13 cellular contexts compared by ENCODE assay signal in the genomic region with DNA sequence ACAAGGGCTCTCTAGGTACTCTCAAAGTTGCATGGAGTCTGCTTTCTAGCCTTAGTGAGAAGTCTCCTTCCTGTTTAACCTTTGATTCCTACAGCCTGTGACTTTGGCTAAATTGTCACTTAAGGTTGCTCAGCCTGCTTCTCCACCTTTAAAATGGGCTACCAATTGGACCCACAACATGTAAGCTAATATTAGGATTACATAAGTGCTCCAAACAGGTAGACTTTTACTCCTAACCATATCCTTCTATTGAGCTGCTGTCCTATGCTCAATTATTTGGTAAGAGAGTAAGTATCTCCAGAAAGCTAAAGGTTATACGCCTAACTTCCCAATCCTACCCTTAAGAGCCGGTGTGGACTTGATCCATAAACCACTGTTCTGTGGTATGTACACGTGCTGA. TPM values are rescaled to one million over a fixed set of nuclear protein-coding genes. Genes with fewer than 3 reads are reported as not detected.
DNase-seq lines count a peak whose midpoint lies in the region; ATAC-seq, FAIRE-seq and TF ChIP-seq lines count a peak whose summit lies in the region.
"Had no signal": no experiment of that assay in that cellular context is flagged by ENCODE, and none has a peak within 500 bp of the region (broad histone marks: within the 10 kb centered on the region; RNA-seq: fewer than 3 reads in every experiment).

No MANE protein-coding gene starts in this region.

- peaks cover 37 to 54% (median 50%) of the 10 kb centered on the region in 11 experiments for H3K36me3 ChIP-seq in BLaER1 treated with 17β-estradiol and CSF1 and Interleukin-3, amounts not matched to agents 10 nM and 100 nM
- H3K36me3 ChIP-seq in H1 (ENCODE audit: control insufficient read depth in 2 of 4, insufficient read depth in 4 of 4, low read length in 3 of 4): peaks cover 26 to 48% (median 38%) of the 10 kb centered on the region in 4 experiments

- no peak overlapping the region for H2BK20ac ChIP-seq in H1 (ENCODE audit: low read length)

- no peak for TF ChIP-seq EP300 in H1 (IDR thresholded peaks at IDR 0.05; ENCODE audit: borderline replicate concordance in 1 of 2, low read depth in 2 of 2, low read length in 2 of 2)

- DNase-seq in GM12865 (ENCODE audit: low read depth) (no peak), RWPE1 (ENCODE audit: low spot score) (no peak), H1 (ENCODE audit: low read depth in 1 of 2, low spot score in 2 of 2) (no peak), COLO829 (ENCODE audit: low spot score) (no peak), hypothalamus (lab: John Stamatoyannopoulos, UW) (no peak), NCI-H1105 (lab: John Stamatoyannopoulos, UW) (no peak)
- DNase-seq: CD8-positive, alpha-beta memory T cell; NCI-H1092; NCI-H446; spleen had no signal

- H3K4me2 ChIP-seq in BLaER1 treated with 17β-estradiol and CSF1 and Interleukin-3, amounts not matched to agents 10 nM and 100 nM: peak overlapping the region in 10 of 11 experiments; percentile 4 to 96 (median 93); a peak in 20 of 22 replicates
- peak overlapping the region; percentile 54 to 84; a peak in 2 of 4 replicates for H3K4me2 ChIP-seq in H1 (ENCODE audit: insufficient read depth in 1 of 2, low read depth in 2 of 2, low read length in 2 of 2)

- no peak overlapping the region for H2AFZ ChIP-seq in H1 (ENCODE audit: low read length)

- no peak overlapping the region for H3K56ac ChIP-seq in H1 (replicated peaks; ENCODE audit: insufficient read length, low read depth, low read length)

- TF ChIP-seq CTCF in GM12865 (IDR thresholded peaks at IDR 0.05; ENCODE audit: insufficient read depth, low read depth, low read length, missing control alignments) (no peak), RWPE1 (conservative IDR thresholded peaks at IDR 0.05; ENCODE audit: low read depth) (no peak), H1 (IDR thresholded peaks at IDR 0.05; ENCODE audit: control extremely low read depth in 1 of 3, insufficient read depth in 1 of 3, low read depth in 1 of 3, low read length in 3 of 3) (no peak)

- H2BK5ac ChIP-seq in H1 (ENCODE audit: low read depth, low read length): no peak overlapping the region

- no peak overlapping the region for H2BK12ac ChIP-seq in H1 (ENCODE audit: low read depth, low read length)

- no peaks in the 10 kb centered on the region; the same call in 1 of the 2 replicates for H3K79me1 ChIP-seq in H1 (ENCODE audit: low read depth, low read length)

- no peaks in the 10 kb centered on the region for H3K9me3 ChIP-seq in BLaER1 treated with 17β-estradiol and CSF1 and Interleukin-3, amounts not matched to agents 10 nM and 100 nM (replicated peaks in 1 of 11)
- no peaks in the 10 kb centered on the region for H3K9me3 ChIP-seq in H1 (ENCODE audit: insufficient read depth in 2 of 2, low read depth in 1 of 2, low read length in 1 of 2)
- H3K9me3 ChIP-seq: spleen had no signal

- no peaks in the 10 kb centered on the region for H3K27me3 ChIP-seq in BLaER1 treated with 17β-estradiol and CSF1 and Interleukin-3, amounts not matched to agents 10 nM and 100 nM
- no peaks in the 10 kb centered on the region for H3K27me3 ChIP-seq in H1 (replicated peaks in 1 of 4; ENCODE audit: control insufficient read depth in 3 of 4, extremely low read depth in 1 of 4, insufficient read depth in 3 of 4, low read length in 3 of 4)
- H3K27me3 ChIP-seq: spleen had no signal

- WGBS in H1 (ENCODE audit: extremely low coverage in 1 of 2, insufficient coverage in 1 of 2, insufficient read length in 1 of 2, insufficient replicate concordance in 2 of 2, low coverage in 1 of 2, low lambda C conversion rate in 2 of 2, missing lambda C conversion rate in 1 of 2), 2 experiments: 84% methylated on average over 3 of the region's 3 CpGs; no CpG with 5 or more reads in 1 of the 2 experiments

- CTCF ChIA-PET in RWPE1 (lab: Yijun Ruan, JAX) (interaction anchor here (0.6 to 1.4 kb wide), 3 partner anchors 9 to 542 kb away, joined by 3 read pairs; no protein-coding TSS in a partner anchor), H1 (lab: Charles Lee; ENCODE audit: partially characterized antibody) (interaction anchor here (0.6 kb wide), 1 partner anchor 112 kb away, joined by 3 read pairs; no protein-coding TSS in a partner anchor)

- H4K91ac ChIP-seq in H1 (replicated peaks; ENCODE audit: insufficient read length, low read length): no peak overlapping the region

- no peak for ATAC-seq in GM21367 (IDR thresholded peaks at IDR 0.05; ENCODE audit: unreplicated experiment)
- ATAC-seq: HCT116 had no signal

- peaks cover 34 to 64% (median 51%) of the 10 kb centered on the region in 10 experiments for H3K4me1 ChIP-seq in BLaER1 treated with 17β-estradiol and CSF1 and Interleukin-3, amounts not matched to agents 10 nM and 100 nM
- H3K4me1 ChIP-seq in H1 (replicated peaks in 1 of 4; ENCODE audit: control insufficient read depth in 3 of 4, insufficient read depth in 4 of 4, low read length in 3 of 4): peaks cover 0 to 1% (median 0%) of the 10 kb centered on the region in 4 experiments; a peak in 1 of 7 replicates

- no peak for TF ChIP-seq RAD21 in H1 (IDR thresholded peaks at IDR 0.05 in 1 of 2, conservative IDR thresholded peaks at IDR 0.05 in 1 of 2; ENCODE audit: low read depth in 2 of 2, low read length in 2 of 2)

- H3K18ac ChIP-seq in H1 (ENCODE audit: extremely low read depth, low read length): no peak overlapping the region

- peaks cover 7% of the 10 kb centered on the region for H3K23me2 ChIP-seq in H1 (ENCODE audit: low read depth, low read length)

- H2BK120ac ChIP-seq in H1 (replicated peaks; ENCODE audit: low read depth, low read length): no peak overlapping the region

- H3K14ac ChIP-seq in H1 (ENCODE audit: insufficient read length): no peak overlapping the region

- no peak for FAIRE-seq in H1 (lab: Jason Lieb, UNC)

- no peak overlapping the region for H4K5ac ChIP-seq in H1 (ENCODE audit: insufficient read length, low read depth, low read length)

- peak overlapping the region in 7 of 10 experiments; percentile 85 to 97 (median 91); a peak in 12 of 20 replicates for H3K4me3 ChIP-seq in BLaER1 treated with 17β-estradiol and CSF1 and Interleukin-3, amounts not matched to agents 10 nM and 100 nM
- H3K4me3 ChIP-seq in GM12865 (ENCODE audit: low read depth, low read length) (peak overlapping the region; percentile 82), H1 (ENCODE audit: extremely low read depth in 1 of 4, insufficient read depth in 2 of 4, low read depth in 3 of 4, low read length in 4 of 4) (peak overlapping the region in 3 of 4 experiments; percentile 10 to 99 (median 91); a peak in 4 of 8 replicates)
- H3K4me3 ChIP-seq: spleen had no signal

- TF ChIP-seq POLR2A in H1 (IDR thresholded peaks at IDR 0.05; ENCODE audit: control extremely low read depth in 1 of 2, low read depth in 2 of 2, low read length in 2 of 2): peak in 1 of 2 experiments; percentile 51; a peak in 1 of 3 replicates

- no peak overlapping the region for H3K23ac ChIP-seq in H1 (ENCODE audit: insufficient read length)

- POLR2A ChIA-PET in RWPE1 (lab: Yijun Ruan, JAX; ENCODE audit: low non-redundant PET) (no interaction called here), H1 (lab: Charles Lee; ENCODE audit: partially characterized antibody) (interaction anchor here (0.8 to 2.5 kb wide), 3 partner anchors 23 to 82 kb away, joined by 3 to 11 read pairs (median 3); no protein-coding TSS in a partner anchor)

- H2AK5ac ChIP-seq in H1 (ENCODE audit: low read depth, low read length): no peak overlapping the region

- no peak overlapping the region for H4K8ac ChIP-seq in H1 (ENCODE audit: extremely low read depth, insufficient read depth, low read length)

- H3K9ac ChIP-seq in BLaER1 treated with 17β-estradiol and CSF1 and Interleukin-3, amounts not matched to agents 10 nM and 100 nM: peak overlapping the region in 9 of 11 experiments; percentile 84 to 95 (median 92); a peak in 18 of 22 replicates
- no peak overlapping the region for H3K9ac ChIP-seq in H1 (replicated peaks in 1 of 4; ENCODE audit: extremely low read depth in 1 of 4, low read depth in 3 of 4, low read length in 3 of 4)

- peak overlapping the region in 3 of 11 experiments; percentile 1 to 15 (median 10); a peak in 1 of 22 replicates for H3K27ac ChIP-seq in BLaER1 treated with 17β-estradiol and CSF1 and Interleukin-3, amounts not matched to agents 10 nM and 100 nM
- peak overlapping the region; percentile 47 for H3K27ac ChIP-seq in RWPE1
- H3K27ac ChIP-seq in H1 (ENCODE audit: low read depth, low read length): no peak overlapping the region
- H3K27ac ChIP-seq: spleen had no signal

- H4K20me1 ChIP-seq in BLaER1 treated with 17β-estradiol and CSF1 and Interleukin-3, amounts not matched to agents 10 nM and 100 nM: peaks cover 15 to 58% (median 44%) of the 10 kb centered on the region in 11 experiments; a peak in 21 of 22 replicates
- peaks cover 7 to 21% of the 10 kb centered on the region in 2 experiments for H4K20me1 ChIP-seq in H1 (replicated peaks in 1 of 2; ENCODE audit: control insufficient read depth in 1 of 2, insufficient read depth in 2 of 2, low read length in 2 of 2)

- no peak overlapping the region for H2BK15ac ChIP-seq in H1 (ENCODE audit: low read length)

- H3K79me2 ChIP-seq in H1 (ENCODE audit: control insufficient read depth in 1 of 2, insufficient read depth in 2 of 2, low read length in 2 of 2): peaks cover 12 to 46% of the 10 kb centered on the region in 2 experiments

- no peak overlapping the region for H3K4ac ChIP-seq in H1 (replicated peaks; ENCODE audit: insufficient read length, low read depth, low read length)

RNA-seq across cellular contexts. Expression of a gene that starts 2.9 kb away (rescaled TPM):
- total RNA-seq in H1 (2021; fragmentation: NEBNext Ultra II Directional; extraction: Animal tissue kit (Norgen Biotek cat#: 25700)): 286 and 290 TPM in 2 replicates
- 737 and 756 TPM in 2 replicates for polyA plus RNA-seq in H1 (2011; rRNA removed)
- 693 TPM for polyA plus RNA-seq in H1 (2011; cell fraction: cytosol; rRNA removed)
- polyA plus RNA-seq in H1 (2011; cell fraction: nucleus; rRNA removed): 226 TPM
- 284 to 364 TPM (median 320 TPM) in 4 replicates for polyA plus RNA-seq in H1 (2012, experiment 1 of 2)
- 92.9 TPM for polyA plus RNA-seq in H1 (2012, experiment 2 of 2)
- polyA plus RNA-seq in H1 (2013, experiment 1 of 2): 184 TPM
- polyA plus RNA-seq in H1 (2013, experiment 2 of 2): 177 TPM
- 235 and 271 TPM in 2 replicates for polyA minus RNA-seq in H1 (2011; rRNA and poly(A)+ RNA removed)
- polyA minus RNA-seq in H1 (2011; cell fraction: cytosol; rRNA and poly(A)+ RNA removed): 276 TPM
- 139 TPM for polyA minus RNA-seq in H1 (2011; cell fraction: nucleus; rRNA and poly(A)+ RNA removed)

RNA-seq across cellular contexts. Expression of a gene that starts 4.0 kb away (rescaled TPM):
- 81.5 and 82.2 TPM in 2 replicates for total RNA-seq in H1 (2021; fragmentation: NEBNext Ultra II Directional; extraction: Animal tissue kit (Norgen Biotek cat#: 25700))
- 107 and 133 TPM in 2 replicates for polyA plus RNA-seq in H1 (2011; rRNA removed)
- polyA plus RNA-seq in H1 (2011; cell fraction: cytosol; rRNA removed): 110 TPM
- polyA plus RNA-seq in H1 (2011; cell fraction: nucleus; rRNA removed): 75.1 TPM
- polyA plus RNA-seq in H1 (2012, experiment 1 of 2): 69.2 to 97.4 TPM (median 70.7 TPM) in 4 replicates
- 41.0 TPM for polyA plus RNA-seq in H1 (2012, experiment 2 of 2)
- 86.8 TPM for polyA plus RNA-seq in H1 (2013, experiment 1 of 2)
- polyA plus RNA-seq in H1 (2013, experiment 2 of 2): 94.8 TPM
- 46.0 and 54.6 TPM in 2 replicates for polyA minus RNA-seq in H1 (2011; rRNA and poly(A)+ RNA removed)
- 30.7 TPM for polyA minus RNA-seq in H1 (2011; cell fraction: cytosol; rRNA and poly(A)+ RNA removed)
- polyA minus RNA-seq in H1 (2011; cell fraction: nucleus; rRNA and poly(A)+ RNA removed): 28.1 TPM

RNA-seq across cellular contexts. Expression of a gene that starts 9.9 kb away (rescaled TPM):
- 56.2 and 57.0 TPM in 2 replicates for total RNA-seq in H1 (2021; fragmentation: NEBNext Ultra II Directional; extraction: Animal tissue kit (Norgen Biotek cat#: 25700))
- 38.0 and 54.0 TPM in 2 replicates for polyA plus RNA-seq in H1 (2011; rRNA removed)
- 36.7 TPM for polyA plus RNA-seq in H1 (2011; cell fraction: cytosol; rRNA removed)
- polyA plus RNA-seq in H1 (2011; cell fraction: nucleus; rRNA removed): 22.3 TPM
- polyA plus RNA-seq in H1 (2012, experiment 1 of 2): 18.8 to 29.1 TPM (median 24.2 TPM) in 4 replicates
- polyA plus RNA-seq in H1 (2012, experiment 2 of 2): 22.1 TPM
- 30.3 TPM for polyA plus RNA-seq in H1 (2013, experiment 1 of 2)
- 38.2 TPM for polyA plus RNA-seq in H1 (2013, experiment 2 of 2)
- 98.2 and 160 TPM in 2 replicates for polyA minus RNA-seq in H1 (2011; rRNA and poly(A)+ RNA removed)
- polyA minus RNA-seq in H1 (2011; cell fraction: cytosol; rRNA and poly(A)+ RNA removed): 25.1 TPM
- 31.9 TPM for polyA minus RNA-seq in H1 (2011; cell fraction: nucleus; rRNA and poly(A)+ RNA removed)

Comparison
In these comparisons a context has a peak if more than half of its experiments do, and no peak if none do; other contexts are left out.
1. H3K9ac ChIP-seq: peak in BLaER1 treated with 17β-estradiol and CSF1 and Interleukin-3, amounts not matched to agents 10 nM and 100 nM (9 of 11); none in H1 (0 of 4).
2. Peak in every context shown above with its lines, with median percentiles within 50 percentile points of each other: H3K4me3 ChIP-seq.